In the genomic region with DNA sequence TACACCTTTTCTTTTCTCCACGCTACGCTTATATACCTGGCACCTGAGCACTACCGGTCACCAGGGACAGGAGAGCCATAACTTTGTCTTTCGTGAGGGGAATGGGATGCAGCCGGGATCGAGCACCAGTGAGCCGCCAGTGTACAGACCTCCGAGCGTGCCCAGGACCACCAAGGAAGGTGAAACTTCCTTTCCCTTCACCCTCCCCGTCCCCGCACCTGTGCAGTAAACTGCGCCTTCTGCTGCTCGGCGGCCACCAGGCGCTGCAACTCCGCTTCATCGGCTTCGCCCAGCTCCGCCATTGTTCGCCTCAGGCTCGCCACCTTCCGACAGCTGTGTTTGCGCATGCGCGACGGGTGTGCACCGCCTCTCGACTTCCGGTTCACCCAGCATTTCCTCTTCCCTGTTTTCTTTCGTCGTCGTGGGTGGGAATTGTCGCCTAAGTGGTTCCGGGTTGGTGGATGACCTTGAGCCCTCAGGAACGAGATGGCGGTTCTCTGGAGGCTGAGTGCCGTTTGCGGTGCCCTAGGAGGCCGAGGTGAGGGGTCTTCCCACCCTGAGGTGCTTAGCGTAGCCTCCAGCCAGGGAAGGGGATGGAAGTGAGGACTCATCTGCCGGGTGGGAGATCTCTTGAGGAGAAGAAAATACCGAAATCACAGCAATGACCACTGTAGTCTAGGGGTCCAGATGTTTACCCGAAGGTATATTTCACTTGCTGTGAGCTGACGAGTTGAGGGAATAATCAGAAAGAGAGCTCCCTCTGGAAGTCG, we compare ENCODE assay signal across 8 cellular contexts. TPM values are rescaled to one million over a fixed set of nuclear protein-coding genes. Genes with fewer than 3 reads are reported as not detected.
DNase-seq lines count a peak whose midpoint lies in the region; ATAC-seq, FAIRE-seq and TF ChIP-seq lines count a peak whose summit lies in the region.

A gene (plus strand): TSS at position 452 of the 770 bp plus-strand sequence. CDS start 35 bp downstream, at position 487.
A gene with protein sequence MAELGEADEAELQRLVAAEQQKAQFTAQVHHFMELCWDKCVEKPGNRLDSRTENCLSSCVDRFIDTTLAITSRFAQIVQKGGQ (minus strand): TSS at position 335 of the 770 bp plus-strand sequence. CDS start 33 bp downstream, at position 302.

- peak; percentile 71 for ATAC-seq in HG03457 (IDR thresholded peaks at IDR 0.05; ENCODE audit: unreplicated experiment)

- peak; percentile 59 for TF ChIP-seq CTCF in BJ (IDR thresholded peaks at IDR 0.05; ENCODE audit: insufficient read depth, low read depth, low read length)

- peak; percentile 89 for FAIRE-seq in GM19239 (lab: Jason Lieb, UNC)

- DNase-seq in BJ (ENCODE audit: low read depth) (peak; percentile 78), GM19239 (ENCODE audit: insufficient read length, low spot score) (peak; percentile 81), NCI-H524 treated with DMSO at 0.1 percent for 48 hours (lab: John Stamatoyannopoulos, UW) (peak; percentile 72), kidney tubule cell (ENCODE audit: low spot score) (peak; percentile 97)
- peak; percentile 95 for DNase-seq in activated CD4-positive, alpha-beta T cell treated with anti-CD3 and anti-CD28 coated beads for 4 hours
- peak; percentile 77 to 90 (median 90) for DNase-seq in stimulated activated CD4-positive, alpha-beta T cell treated with anti-CD3 and anti-CD28 coated beads, Interleukin-1b, Interleukin-23, amount 100 ng/mL, for 24 hours (ENCODE audit: low read depth in 4 of 4, low spot score in 1 of 4)

- H3K4me3 ChIP-seq in BJ (ENCODE audit: low read depth, low read length) = peak within 1 kb of the TSS; percentile 90

- peak within 1 kb of the TSS; percentile 78 for H3K27ac ChIP-seq in cingulate gyrus (ENCODE audit: low read depth, low read length)

- H3K27me3 ChIP-seq in BJ (ENCODE audit: control insufficient read depth, insufficient read depth, low read length) = no peaks in the 10 kb centered on the region

- POLR2A ChIA-PET in BJ (lab: Charles Lee) = no interaction called here

- CTCF ChIA-PET in BJ (lab: Yijun Ruan, JAX) = interaction anchor here (1.0 to 1.4 kb wide), 2 partner anchors 11 to 193 kb away, joined by 4 read pairs; no protein-coding TSS in a partner anchor

- peaks cover 8% of the 10 kb centered on the region; the same call in 1 of the 2 replicates for H3K36me3 ChIP-seq in BJ (ENCODE audit: control insufficient read depth, insufficient read depth, low read length)

RNA-seq across cellular contexts. Expression of the first gene that starts in this region (rescaled TPM):
- polyA plus RNA-seq in BJ (2011; rRNA removed) = 131 and 207 TPM in 2 replicates
- polyA minus RNA-seq in BJ (2011; rRNA and poly(A)+ RNA removed) = 125 and 163 TPM in 2 replicates

RNA-seq across cellular contexts. Expression of the second gene that starts in this region (rescaled TPM):
- 112 and 118 TPM in 2 replicates for polyA plus RNA-seq in BJ (2011; rRNA removed)
- 7.9 and 9.2 TPM in 2 replicates for polyA minus RNA-seq in BJ (2011; rRNA and poly(A)+ RNA removed)

Comparison
In these comparisons a context has a peak if more than half of its experiments do, and no peak if none do; other contexts are left out.
1. Peak in every context shown above with its lines: DNase-seq, ATAC-seq, H3K4me3 ChIP-seq and H3K27ac ChIP-seq.